ENCODE assay signal across 8 cellular contexts in genomic region chr3:107271787-107272387, GRCh38.
DNase-seq lines count a peak whose midpoint lies in the region; ATAC-seq, FAIRE-seq and TF ChIP-seq lines count a peak whose summit lies in the region.

No MANE protein-coding gene starts in this region.

- no TSS peak for BruUV-seq in HepG2 (replicated peaks; lab: Mats Ljungman, UMichigan)

- H3K4me3 Mint-ChIP-seq in CD8-positive, alpha-beta memory T cell, result no peak overlapping the region

- no peaks in the 10 kb centered on the region for H3K4me1 Mint-ChIP-seq in CD8-positive, alpha-beta memory T cell

- no peaks in the 10 kb centered on the region for H3K36me3 ChIP-seq in HepG2 (replicated peaks in 1 of 2; ENCODE audit: control insufficient read depth in 1 of 2, insufficient read depth in 2 of 2, low read length in 2 of 2)
- H3K36me3 ChIP-seq in CD8-positive, alpha-beta memory T cell (ENCODE audit: insufficient read depth, low read length), result no peaks in the 10 kb centered on the region

- no peaks in the 10 kb centered on the region for H4K20me1 ChIP-seq in HepG2 (ENCODE audit: insufficient read depth, low read length)

- H3K36me3 Mint-ChIP-seq in CD8-positive, alpha-beta memory T cell, result no peaks in the 10 kb centered on the region

- CTCF ChIA-PET in HepG2 (lab: Yijun Ruan, JAX; ENCODE audit: low intra/inter-chr PET ratio, low total read pairs), result interaction anchor here (1.0 to 1.6 kb wide), 4 partner anchors 36 to 272 kb away, joined by 3 to 9 read pairs (median 6); no protein-coding TSS in a partner anchor
- CTCF ChIA-PET in CD8-positive, alpha-beta memory T cell (lab: Charles Lee), result interaction anchor here (0.6 to 2.1 kb wide), 4 partner anchors 9 to 579 kb away, joined by 3 to 14 read pairs (median 4); no protein-coding TSS in a partner anchor

- DNase-seq in AG10803 (ENCODE audit: low read depth), result peak; percentile 62
- DNase-seq in NCI-H69 (lab: John Stamatoyannopoulos, UW), result peak; percentile 53
- peak; percentile 16 for DNase-seq in central memory CD4-positive, alpha-beta T cell
- peak; percentile 18 for DNase-seq in HepG2 (ENCODE audit: low spot score)
- no peak for DNase-seq in CD8-positive, alpha-beta memory T cell

- H3K27ac Mint-ChIP-seq in CD8-positive, alpha-beta memory T cell, result no peak overlapping the region

- 1% methylated on average over 3 of the region's 3 CpGs for WGBS in HepG2 (ENCODE audit: low lambda C conversion rate)

- TF ChIP-seq CTCF in AG10803 (conservative IDR thresholded peaks at IDR 0.05; ENCODE audit: low read length), result peak; percentile 80
- peak; percentile 62 for TF ChIP-seq CTCF in HepG2 (CRISPR knock-in tag; IDR thresholded peaks at IDR 0.05)

- in situ Hi-C loops in HepG2 (cut with HindIII; ENCODE audit: extremely low pct_ligation_motif_present, low pct_unique_long_range_greater_than_20kb), result loop anchor here (10.0 kb wide), 1 partner anchor 153 kb away; no protein-coding TSS in a partner anchor

- no peak overlapping the region for H2AFZ ChIP-seq in HepG2 (ENCODE audit: low read length)

- FAIRE-seq in HepG2 (lab: Jason Lieb, UNC), result peak; percentile 56

- H3K4me3 ChIP-seq in AG10803 (ENCODE audit: low read length), result no peak overlapping the region
- H3K4me3 ChIP-seq in HepG2 (replicated peaks in 1 of 3; ENCODE audit: insufficient read depth in 1 of 3, low read depth in 2 of 3, low read length in 3 of 3), result no peak overlapping the region
- H3K4me3 ChIP-seq in CD8-positive, alpha-beta memory T cell (ENCODE audit: low read length), result no peak overlapping the region

- TF ChIP-seq RAD21 in HepG2 (CRISPR knock-in tag; IDR thresholded peaks at IDR 0.05), result no peak

- H3K27ac ChIP-seq in HepG2 (ENCODE audit: extremely low read length, insufficient read depth, low read length), result no peak overlapping the region
- H3K27ac ChIP-seq in CD8-positive, alpha-beta memory T cell (ENCODE audit: low read depth, low read length), result no peak overlapping the region

- peaks cover 5 to 42% of the 10 kb centered on the region in 2 donors for H3K27me3 Mint-ChIP-seq in CD8-positive, alpha-beta memory T cell

- TF ChIP-seq EP300 in HepG2 (IDR thresholded peaks at IDR 0.05; ENCODE audit: low read depth in 2 of 2, low read length in 2 of 2), result no peak
- no peak for TF ChIP-seq EP300 in HepG2 (CRISPR knock-in tag; IDR thresholded peaks at IDR 0.05; ENCODE audit: borderline replicate concordance)

- H3K4me2 ChIP-seq in HepG2 (ENCODE audit: low read depth, low read length), result no peak overlapping the region

- H3K27me3 ChIP-seq in HepG2 (ENCODE audit: control insufficient read depth in 1 of 2, insufficient read depth in 2 of 2, low read length in 2 of 2), result no peaks in the 10 kb centered on the region; a peak in 1 of 5 replicates
- no peaks in the 10 kb centered on the region for H3K27me3 ChIP-seq in CD8-positive, alpha-beta memory T cell (ENCODE audit: insufficient read depth, low read length, poor library complexity, severe bottlenecking)

- intact Hi-C loops in HepG2 (cut with micrococcal nuclease; ENCODE audit: unreplicated experiment), result loop anchor here (1.0 to 2.0 kb wide), 3 partner anchors 149 to 271 kb away; no protein-coding TSS in a partner anchor

- H3K9me3 Mint-ChIP-seq in CD8-positive, alpha-beta memory T cell, result no peaks in the 10 kb centered on the region

- peak; percentile 79 for ATAC-seq in GM18517 (IDR thresholded peaks at IDR 0.05; ENCODE audit: unreplicated experiment)
- peak; percentile 57 for ATAC-seq in HG03457 (IDR thresholded peaks at IDR 0.05; ENCODE audit: unreplicated experiment)
- peak; percentile 73 for ATAC-seq in HepG2
- no peak for ATAC-seq in HG02981 (IDR thresholded peaks at IDR 0.05; ENCODE audit: unreplicated experiment)

- POLR2A ChIA-PET in HepG2 (lab: Yijun Ruan, JAX), result no interaction called here
- POLR2A ChIA-PET in CD8-positive, alpha-beta memory T cell (lab: Charles Lee), result no interaction called here

- no peaks in the 10 kb centered on the region for H3K4me1 ChIP-seq in HepG2 (ENCODE audit: insufficient read depth, low read length)
- H3K4me1 ChIP-seq in CD8-positive, alpha-beta memory T cell (ENCODE audit: insufficient read depth, low read length), result no peaks in the 10 kb centered on the region

- no peak overlapping the region for H3K9ac ChIP-seq in HepG2 (ENCODE audit: insufficient read depth, low read depth, low read length)

- H3K9me3 ChIP-seq in HepG2 (ENCODE audit: low read length), result no peaks in the 10 kb centered on the region
- no peaks in the 10 kb centered on the region for H3K9me3 ChIP-seq in CD8-positive, alpha-beta memory T cell (ENCODE audit: low read length)

- no peaks in the 10 kb centered on the region for H3K79me2 ChIP-seq in HepG2 (ENCODE audit: insufficient read depth, low read length)

- no peak for TF ChIP-seq POLR2A in HepG2 (IDR thresholded peaks at IDR 0.05; ENCODE audit: insufficient read depth in 1 of 2, low read depth in 2 of 2, low read length in 2 of 2)

TF ChIP-seq in HepG2, 621 proteins besides CTCF, POLR2A, EP300 and RAD21:
- TF ChIP-seq CHD4 (IDR thresholded peaks at IDR 0.05; ENCODE audit: borderline replicate concordance, low read length) (no peak), SMC3 (IDR thresholded peaks at IDR 0.05; ENCODE audit: low read length) (peak; percentile 61), STAG1 (CRISPR knock-in tag; IDR thresholded peaks at IDR 0.05) (peak; percentile 62)

Comparison
In these comparisons a context has a peak if more than half of its experiments do, and no peak if none do; other contexts are left out.
1. DNase-seq: peak in AG10803 (single experiment), NCI-H69 (single experiment), central memory CD4-positive, alpha-beta T cell (single experiment) and HepG2 (single experiment); none in CD8-positive, alpha-beta memory T cell (0 of 5).